In genomic region chr19:58154287-58154678, GRCh38 we compare ENCODE assay signal across 1 cellular context.
TF ChIP-seq lines count a peak whose summit lies in the region.

No MANE protein-coding gene starts in this region.

TF ChIP-seq in GM12878, 131 proteins besides CTCF, POLR2A, EP300 and RAD21 (continued from another document):
- TF ChIP-seq IRF5 (IDR thresholded peaks at IDR 0.05; ENCODE audit: borderline replicate concordance), result no peak
- TF ChIP-seq SPI1 (IDR thresholded peaks at IDR 0.05; ENCODE audit: borderline replicate concordance, insufficient read depth, low read depth, low read length), result no peak
- TF ChIP-seq HSF1 (IDR thresholded peaks at IDR 0.05; ENCODE audit: low read depth, low read length), result no peak
TF ChIP-seq in GM12878: peak in this region for 0.
